ENCODE assay signal across 15 cellular contexts in the genomic region with DNA sequence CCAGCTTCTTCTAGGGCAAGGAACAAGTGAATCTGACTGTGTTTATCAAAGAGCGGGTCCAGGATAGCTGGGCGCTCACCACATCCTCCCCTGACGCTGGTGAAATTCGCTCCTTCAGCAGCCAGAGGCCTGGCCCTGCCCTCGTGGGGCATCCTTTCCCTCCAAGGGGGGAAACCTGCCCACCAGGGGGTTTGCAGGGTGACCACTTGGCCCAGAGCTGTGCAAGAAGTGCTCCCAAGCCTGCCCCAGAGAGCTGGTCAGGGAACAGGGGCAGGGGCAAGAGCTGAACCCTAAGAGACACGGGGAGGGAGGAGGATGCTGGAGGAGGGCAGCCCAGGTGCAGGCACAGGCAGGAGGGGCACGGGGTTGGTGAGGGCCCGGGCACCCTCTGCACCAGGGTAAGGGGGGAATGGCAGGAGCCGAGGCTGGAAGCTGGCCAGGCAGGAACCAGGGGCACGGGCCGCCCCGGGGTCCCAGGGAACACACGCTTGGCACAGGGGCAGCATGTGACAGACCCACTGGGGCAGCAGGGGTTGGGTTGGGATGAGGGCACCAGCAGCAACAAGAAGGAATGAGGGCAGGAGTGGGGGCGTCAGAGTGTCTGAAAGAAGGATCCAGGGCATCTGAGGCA. TPM values are rescaled to one million over a fixed set of nuclear protein-coding genes. Genes with fewer than 3 reads are reported as not detected.
DNase-seq lines count a peak whose midpoint lies in the region; ATAC-seq and TF ChIP-seq lines count a peak whose summit lies in the region.
"Had no signal": no experiment of that assay in that cellular context is flagged by ENCODE, and none has a peak within 500 bp of the region (broad histone marks: within the 10 kb centered on the region; RNA-seq: fewer than 3 reads in every experiment).

No MANE protein-coding gene starts in this region.

- H3K4me1 Mint-ChIP-seq in activated T-cell treated with anti-CD3 and anti-CD28 coated beads, Interleukin-2, amount 50 U/mL, for 24 hours (ENCODE audit: low read depth), result peaks cover 59% of the 10 kb centered on the region
- H3K4me1 Mint-ChIP-seq in activated CD8-positive, alpha-beta memory T cell treated with anti-CD3 and anti-CD28 coated beads, Interleukin-2, amount 10 ng/mL, durations not matched to agents 7 days and 5 days, result peaks cover 57% of the 10 kb centered on the region

- H3K4me1 ChIP-seq in left lung (peaks cover 0 to 7% of the 10 kb centered on the region in 2 donors), thyroid gland (no peaks in the 10 kb centered on the region)

- H3K36me3 ChIP-seq in left lung (no peaks in the 10 kb centered on the region), thyroid gland (no peaks in the 10 kb centered on the region)

- TF ChIP-seq CTCF in left lung (IDR thresholded peaks at IDR 0.05) (no peak), thyroid gland (IDR thresholded peaks at IDR 0.05) (no peak)

- H3K27me3 ChIP-seq in left lung (peaks cover 0 to 12% of the 10 kb centered on the region in 2 donors), thyroid gland (no peaks in the 10 kb centered on the region)

- ATAC-seq in activated CD8-positive, alpha-beta memory T cell treated with anti-CD3 and anti-CD28 coated beads, Interleukin-2, amount 10 ng/mL, durations not matched to agents 7 days and 5 days, result no peak
- ATAC-seq in left lung, result no peak

- 85 to 90% methylated on average over 8 to 14 of the region's 14 CpGs for WGBS in thyroid gland, 2 donors

- H3K9me3 ChIP-seq in left lung, result no peaks in the 10 kb centered on the region
- H3K9me3 ChIP-seq in thyroid gland, result no peaks in the 10 kb centered on the region

- H3K27me3 Mint-ChIP-seq in activated T-cell treated with anti-CD3 and anti-CD28 coated beads, Interleukin-2, amount 50 U/mL, for 24 hours, result peaks cover 14% of the 10 kb centered on the region
- H3K27me3 Mint-ChIP-seq in activated CD8-positive, alpha-beta memory T cell treated with anti-CD3 and anti-CD28 coated beads, Interleukin-2, amount 10 ng/mL, durations not matched to agents 7 days and 5 days, result peaks cover 16% of the 10 kb centered on the region
- H3K27me3 Mint-ChIP-seq: CD4-positive, alpha-beta T cell had no signal

- CTCF ChIA-PET in activated CD8-positive, alpha-beta memory T cell treated with anti-CD3 and anti-CD28 coated beads, Interleukin-2, amount 10 ng/mL, durations not matched to agents 7 days and 5 days (lab: Charles Lee), result interaction anchor here (0.9 to 8.8 kb wide), 7 partner anchors 15 to 77 kb away, joined by 3 to 190 read pairs (median 5); no protein-coding TSS in a partner anchor

- H3K27ac Mint-ChIP-seq in activated T-cell treated with anti-CD3 and anti-CD28 coated beads, Interleukin-2, amount 50 U/mL, for 24 hours, result no peak overlapping the region
- H3K27ac Mint-ChIP-seq in activated CD8-positive, alpha-beta memory T cell treated with anti-CD3 and anti-CD28 coated beads, Interleukin-2, amount 10 ng/mL, durations not matched to agents 7 days and 5 days, result peak overlapping the region; percentile 29
- H3K27ac Mint-ChIP-seq: activated naive CD4-positive, alpha-beta T cell treated with anti-CD3 and anti-CD28 coated beads for 36 hours had no signal

- intact Hi-C loops in left lung (cut with DNase I) (no loop called here), thyroid gland (cut with DNase I) (no loop called here)

- DNase-seq in activated T-cell treated with anti-CD3 and anti-CD28 coated beads, Interleukin-2, amount 50 U/mL, for 24 hours, result peak; percentile 42
- DNase-seq in activated T-cell treated with anti-CD3 and anti-CD28 coated beads for 4 hours (no peak), left lung (peak; percentile 24 to 76), thyroid gland (no peak), NCI-H128 (lab: John Stamatoyannopoulos, UW; ENCODE audit: unreplicated experiment) (no peak), AML-193 (lab: John Stamatoyannopoulos, UW) (no peak)
- DNase-seq in activated CD8-positive, alpha-beta memory T cell treated with anti-CD3 and anti-CD28 coated beads, Interleukin-2, amount 10 ng/mL, durations not matched to agents 7 days and 5 days, result peak; percentile 38
- peak; percentile 24 for DNase-seq in stimulated activated CD8-positive, alpha-beta memory T cell treated with anti-CD3 and anti-CD28 coated beads, Interleukin-4, amount 100 ng/mL, for 48 hours
- DNase-seq: activated naive CD4-positive, alpha-beta T cell treated with anti-CD3 and anti-CD28 coated beads for 36 hours; DMS153; NCI-H1105 treated with DMSO at 0.1 percent for 48 hours; NCI-H526; stimulated activated CD4-positive, alpha-beta T cell treated with anti-CD3 and anti-CD28 coated beads, Interleukin-2, amount 100 ng/mL, for 48 hours had no signal

- H3K27ac ChIP-seq in left lung (no peak overlapping the region), thyroid gland (no peak overlapping the region)

- peak overlapping the region; percentile 29 for H3K4me3 Mint-ChIP-seq in activated T-cell treated with anti-CD3 and anti-CD28 coated beads, Interleukin-2, amount 50 U/mL, for 24 hours
- no peak overlapping the region for H3K4me3 Mint-ChIP-seq in activated CD8-positive, alpha-beta memory T cell treated with anti-CD3 and anti-CD28 coated beads, Interleukin-2, amount 10 ng/mL, durations not matched to agents 7 days and 5 days
- H3K4me3 Mint-ChIP-seq: activated naive CD4-positive, alpha-beta T cell treated with anti-CD3 and anti-CD28 coated beads for 36 hours had no signal

- TF ChIP-seq POLR2A in thyroid gland (IDR thresholded peaks at IDR 0.05), result no peak

- H3K36me3 Mint-ChIP-seq in activated T-cell treated with anti-CD3 and anti-CD28 coated beads, Interleukin-2, amount 50 U/mL, for 24 hours (ENCODE audit: low read depth), result no peaks in the 10 kb centered on the region
- peaks cover 2% of the 10 kb centered on the region for H3K36me3 Mint-ChIP-seq in activated CD8-positive, alpha-beta memory T cell treated with anti-CD3 and anti-CD28 coated beads, Interleukin-2, amount 10 ng/mL, durations not matched to agents 7 days and 5 days

- H3K4me3 ChIP-seq in left lung (no peak overlapping the region), thyroid gland (replicated peaks in 1 of 3) (no peak overlapping the region)
- H3K4me3 ChIP-seq: skin epidermis had no signal

- no peaks in the 10 kb centered on the region for H3K9me3 Mint-ChIP-seq in activated T-cell treated with anti-CD3 and anti-CD28 coated beads, Interleukin-2, amount 50 U/mL, for 24 hours
- no peaks in the 10 kb centered on the region for H3K9me3 Mint-ChIP-seq in activated CD8-positive, alpha-beta memory T cell treated with anti-CD3 and anti-CD28 coated beads, Interleukin-2, amount 10 ng/mL, durations not matched to agents 7 days and 5 days (ENCODE audit: low read depth)
- H3K9me3 Mint-ChIP-seq: activated naive CD4-positive, alpha-beta T cell treated with anti-CD3 and anti-CD28 coated beads for 36 hours; CD4-positive, alpha-beta T cell had no signal

RNA-seq across cellular contexts. Expression of gene GPR55, which starts 2.8 kb away (rescaled TPM):
- 10 to 100 TPM; 42.1 to 58.8 TPM for total RNA-seq in activated CD8-positive, alpha-beta memory T cell treated with anti-CD3 and anti-CD28 coated beads, Interleukin-2, amount 10 ng/mL, durations not matched to agents 7 days and 5 days
- total RNA-seq in left lung (under 1 TPM in 1 of 2 donors, not detected in 1; 0.24 TPM), thyroid gland (under 1 TPM in 1 of 4 donors, not detected in 3; 0.11 TPM)

Comparison
In these comparisons a context has a peak if more than half of its experiments do, and no peak if none do; other contexts are left out.
1. DNase-seq: peak in activated T-cell treated with anti-CD3 and anti-CD28 coated beads, Interleukin-2, amount 50 U/mL, for 24 hours (single experiment), activated CD8-positive, alpha-beta memory T cell treated with anti-CD3 and anti-CD28 coated beads, Interleukin-2, amount 10 ng/mL, durations not matched to agents 7 days and 5 days (single experiment), left lung (2 of 2) and stimulated activated CD8-positive, alpha-beta memory T cell treated with anti-CD3 and anti-CD28 coated beads, Interleukin-4, amount 100 ng/mL, for 48 hours (single experiment); none in activated T-cell treated with anti-CD3 and anti-CD28 coated beads for 4 hours (single experiment), thyroid gland (0 of 2), NCI-H128 (single experiment) and AML-193 (0 of 2).
2. RNA of gene GPR55, which starts 2.8 kb away (total RNA-seq): 42.1 to 58.8 TPM in activated CD8-positive, alpha-beta memory T cell treated with anti-CD3 and anti-CD28 coated beads, Interleukin-2, amount 10 ng/mL, durations not matched to agents 7 days and 5 days; 0.24 TPM in left lung and 0.11 TPM in thyroid gland; every median in the first group is over 10 times any median in the second.